ENCODE assay signal across 9 cellular contexts in the genomic region with DNA sequence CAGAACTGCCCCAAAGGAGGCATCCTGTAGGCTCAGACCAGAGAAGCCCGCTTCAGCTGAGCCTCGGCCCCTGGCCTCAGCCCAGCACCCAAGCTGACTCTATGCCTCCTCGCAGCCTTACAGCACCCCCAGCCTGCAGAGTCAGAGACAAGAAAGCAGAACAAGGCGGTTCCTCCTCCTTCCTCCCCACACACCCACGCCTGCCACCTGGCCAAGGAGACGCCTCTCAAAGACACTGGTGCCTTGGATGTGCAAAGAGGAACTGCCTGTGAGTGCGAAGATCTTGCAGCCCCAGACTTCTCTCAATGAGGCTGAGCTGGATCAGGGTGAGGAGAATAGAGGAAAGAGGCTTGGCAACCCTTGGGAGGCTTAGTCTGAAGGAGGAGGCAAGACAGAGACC.
DNase-seq lines count a peak whose midpoint lies in the region; ATAC-seq, FAIRE-seq and TF ChIP-seq lines count a peak whose summit lies in the region.
"Had no signal": no experiment of that assay in that cellular context is flagged by ENCODE, and none has a peak within 500 bp of the region (broad histone marks: within the 10 kb centered on the region; RNA-seq: fewer than 3 reads in every experiment).

No MANE protein-coding gene starts in this region.

- H3K27ac ChIP-seq in esophagus squamous epithelium (no peak overlapping the region), kidney (ENCODE audit: low read depth in 2 of 2, low read length in 2 of 2) (no peak overlapping the region)
- H3K27ac ChIP-seq: prostate gland had no signal

- H3K36me3 ChIP-seq in esophagus squamous epithelium: no peaks in the 10 kb centered on the region
- H3K36me3 ChIP-seq in kidney (ENCODE audit: control insufficient read depth in 1 of 2, insufficient read depth in 2 of 2, low read length in 2 of 2): no peaks in the 10 kb centered on the region
- H3K36me3 ChIP-seq: prostate gland had no signal

- intact Hi-C loops in esophagus squamous epithelium (cut with DNase I): no loop called here
- intact Hi-C loops in kidney (cut with DNase I): no loop called here

- DNase-seq in stimulated activated CD4-positive, alpha-beta T cell treated with anti-CD3 and anti-CD28 coated beads, Interleukin-15, amount 100 ng/mL, for 24 hours: peak; percentile 22
- DNase-seq in stimulated activated CD4-positive, alpha-beta T cell treated with anti-CD3 and anti-CD28 coated beads, Interleukin-4, amount 100 ng/mL, for 24 hours: no peak
- DNase-seq in esophagus squamous epithelium (lab: John Stamatoyannopoulos, UW) (peak; percentile 18), DMS153 (lab: John Stamatoyannopoulos, UW) (no peak), kidney (no peak), foreskin fibroblast (no peak), NCI-H2081 treated with DMSO at 0.1 percent for 48 hours (lab: John Stamatoyannopoulos, UW) (no peak)

- no peaks in the 10 kb centered on the region for H3K9me3 ChIP-seq in esophagus squamous epithelium
- no peaks in the 10 kb centered on the region for H3K9me3 ChIP-seq in kidney (ENCODE audit: control insufficient read depth in 1 of 2, low read length in 2 of 2)
- H3K9me3 ChIP-seq: prostate gland had no signal

- H3K4me1 ChIP-seq in esophagus squamous epithelium (peaks cover 11 to 71% (median 36%) of the 10 kb centered on the region in 3 donors), kidney (ENCODE audit: control insufficient read depth in 1 of 2, insufficient read depth in 1 of 2, low read depth in 1 of 2, low read length in 2 of 2) (peaks cover 0 to 8% of the 10 kb centered on the region in 2 donors)
- H3K4me1 ChIP-seq: prostate gland had no signal

- TF ChIP-seq CTCF in esophagus squamous epithelium (IDR thresholded peaks at IDR 0.05): no peak
- TF ChIP-seq CTCF in kidney (IDR thresholded peaks at IDR 0.05; ENCODE audit: borderline replicate concordance, extremely low read depth, insufficient read depth): no peak
- no peak for TF ChIP-seq CTCF in foreskin fibroblast (IDR thresholded peaks at IDR 0.05; ENCODE audit: low read depth, low read length)

- 20% methylated on average over 1 of the region's 7 CpGs; no CpG with 5 or more reads in 1 of the 2 donors for WGBS in esophagus squamous epithelium, 2 donors

- no peak for FAIRE-seq in kidney (lab: Jason Lieb, UNC)

- peaks cover 0 to 39% (median 0%) of the 10 kb centered on the region in 4 donors for H3K27me3 ChIP-seq in esophagus squamous epithelium

- TF ChIP-seq POLR2A in esophagus squamous epithelium (IDR thresholded peaks at IDR 0.05): no peak

- H3K4me3 ChIP-seq in esophagus squamous epithelium: no peak overlapping the region
- no peak overlapping the region for H3K4me3 ChIP-seq in kidney (ENCODE audit: low read length in 2 of 2)
- H3K4me3 ChIP-seq in foreskin fibroblast (ENCODE audit: low read depth in 1 of 2, low read length in 2 of 2): no peak overlapping the region
- H3K4me3 ChIP-seq: prostate gland had no signal

- H3K9ac ChIP-seq in kidney (ENCODE audit: low read length in 2 of 2): no peak overlapping the region

- peak; percentile 56 for ATAC-seq in HG03565 (IDR thresholded peaks at IDR 0.05; ENCODE audit: unreplicated experiment)

Comparison
In these comparisons a context has a peak if more than half of its experiments do, and no peak if none do; other contexts are left out.
1. DNase-seq: peak in stimulated activated CD4-positive, alpha-beta T cell treated with anti-CD3 and anti-CD28 coated beads, Interleukin-15, amount 100 ng/mL, for 24 hours (single experiment) and esophagus squamous epithelium (single experiment); none in stimulated activated CD4-positive, alpha-beta T cell treated with anti-CD3 and anti-CD28 coated beads, Interleukin-4, amount 100 ng/mL, for 24 hours (single experiment), DMS153 (single experiment), kidney (single experiment), foreskin fibroblast (0 of 2) and NCI-H2081 treated with DMSO at 0.1 percent for 48 hours (single experiment).